19 cellular contexts compared by ENCODE assay signal in the genomic region with DNA sequence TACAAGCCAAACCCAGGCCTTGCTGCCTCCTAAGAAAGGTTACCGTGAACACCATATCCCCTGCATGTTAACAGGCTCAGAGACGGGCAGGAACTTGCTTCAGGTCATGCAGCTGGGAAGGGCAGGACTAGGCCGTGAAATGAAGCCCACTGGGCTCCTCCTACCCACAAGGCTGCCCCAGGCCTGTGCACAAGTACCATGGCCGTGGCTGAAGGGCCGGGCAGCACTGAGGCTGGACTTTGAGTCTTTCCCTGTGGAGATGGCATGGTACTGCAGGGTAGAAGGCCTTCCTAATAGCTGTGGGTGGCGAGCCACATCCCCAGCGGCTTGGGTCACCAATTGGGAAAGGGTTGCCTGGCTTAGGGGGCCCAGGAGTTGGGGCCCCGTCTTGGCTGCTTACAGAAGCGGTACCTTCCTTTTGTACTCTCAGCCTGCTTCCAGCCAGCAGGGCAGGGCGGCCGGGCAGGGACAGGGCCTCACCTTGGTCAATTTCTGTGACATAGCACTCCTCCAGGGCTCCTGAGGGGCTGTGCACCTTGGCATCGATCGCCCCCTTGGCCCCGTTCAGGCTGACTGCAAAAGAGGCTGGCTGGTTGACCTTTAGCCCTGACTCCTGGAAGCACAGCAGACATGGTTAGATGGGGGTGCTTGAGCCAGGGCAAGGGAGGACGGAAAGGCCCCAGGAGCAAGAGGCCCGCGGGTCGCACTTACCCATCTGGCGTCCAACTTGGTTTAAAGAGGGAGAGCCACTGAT. TPM values are rescaled to one million over a fixed set of nuclear protein-coding genes. Genes with fewer than 3 reads are reported as not detected.
A peak's percentile ranks its signal among the peaks of the same experiment; 100 is the strongest.
DNase-seq lines count a peak whose midpoint lies in the region; ATAC-seq, FAIRE-seq and TF ChIP-seq lines count a peak whose summit lies in the region.
"Had no signal": no experiment of that assay in that cellular context is flagged by ENCODE, and none has a peak within 500 bp of the region (broad histone marks: within the 10 kb centered on the region; RNA-seq: fewer than 3 reads in every experiment).

No MANE protein-coding gene starts in this region.

- TF ChIP-seq CTCF in CD4-positive, alpha-beta T cell (IDR thresholded peaks at IDR 0.05): no peak
- TF ChIP-seq CTCF in cardiac fibroblast (IDR thresholded peaks at IDR 0.05; ENCODE audit: low read depth, low read length): no peak
- no peak for TF ChIP-seq CTCF in esophagus squamous epithelium (IDR thresholded peaks at IDR 0.05)
- TF ChIP-seq CTCF in vagina (IDR thresholded peaks at IDR 0.05): no peak

- H3K9me3 ChIP-seq in CD4-positive, alpha-beta T cell (ENCODE audit: control insufficient read depth, low read length): no peaks in the 10 kb centered on the region
- no peaks in the 10 kb centered on the region for H3K9me3 ChIP-seq in esophagus squamous epithelium
- no peaks in the 10 kb centered on the region for H3K9me3 ChIP-seq in vagina
- H3K9me3 ChIP-seq: ascending aorta, thoracic aorta had no signal

- peaks cover 12 to 76% (median 24%) of the 10 kb centered on the region in 3 donors for H3K36me3 ChIP-seq in esophagus squamous epithelium
- H3K36me3 ChIP-seq in vagina: peaks cover 0 to 56% of the 10 kb centered on the region in 2 donors

- H3K27ac ChIP-seq in CD4-positive, alpha-beta T cell (ENCODE audit: low read depth, low read length): peak overlapping the region; percentile 53
- H3K27ac ChIP-seq in esophagus squamous epithelium (peak overlapping the region in 2 of 4 donors; percentile 16 to 52), vagina (no peak overlapping the region)
- H3K27ac ChIP-seq: HL-60 had no signal

- POLR2A ChIA-PET in CD4-positive, alpha-beta T cell (lab: Charles Lee): interaction anchor here (0.9 to 1.1 kb wide), 3 partner anchors 15 to 20 kb away, joined by 3 to 4 read pairs (median 4); no protein-coding TSS in a partner anchor
- POLR2A ChIA-PET in naive thymus-derived CD8-positive, alpha-beta T cell (lab: Charles Lee): interaction anchor here (1.3 to 6.4 kb wide), 8 partner anchors 12 to 197 kb away, joined by 3 to 101 read pairs (median 7); a partner anchor contains a TSS

- peak overlapping the region; percentile 85 for H3K27ac Mint-ChIP-seq in CD4-positive, alpha-beta T cell
- peak overlapping the region in 9 of 10 donors; percentile 31 to 95 (median 85) for H3K27ac Mint-ChIP-seq in naive thymus-derived CD8-positive, alpha-beta T cell

- no peaks in the 10 kb centered on the region for H3K9me3 Mint-ChIP-seq in CD4-positive, alpha-beta T cell
- no peaks in the 10 kb centered on the region for H3K9me3 Mint-ChIP-seq in naive thymus-derived CD8-positive, alpha-beta T cell

- FAIRE-seq in G401.6 (lab: Jason Lieb, UNC): peak; percentile 30

- H3K27me3 Mint-ChIP-seq in CD4-positive, alpha-beta T cell: no peaks in the 10 kb centered on the region
- H3K27me3 Mint-ChIP-seq in naive thymus-derived CD8-positive, alpha-beta T cell: no peaks in the 10 kb centered on the region

- intact Hi-C loops in CD4-positive, alpha-beta T cell (cut with DNase I, micrococcal nuclease): no loop called here
- intact Hi-C loops in esophagus squamous epithelium (cut with DNase I): no loop called here
- intact Hi-C loops in vagina (cut with DNase I): no loop called here

- H3K36me3 Mint-ChIP-seq in CD4-positive, alpha-beta T cell (ENCODE audit: low read depth): peaks cover 60% of the 10 kb centered on the region
- peaks cover 0 to 34% (median 0%) of the 10 kb centered on the region in 3 donors for H3K36me3 Mint-ChIP-seq in naive thymus-derived CD8-positive, alpha-beta T cell

- no peak for TF ChIP-seq POLR2A in esophagus squamous epithelium (IDR thresholded peaks at IDR 0.05)
- no peak for TF ChIP-seq POLR2A in vagina (IDR thresholded peaks at IDR 0.05)

- H3K27me3 ChIP-seq in CD4-positive, alpha-beta T cell (ENCODE audit: control insufficient read depth, insufficient read depth, low read length): no peaks in the 10 kb centered on the region
- H3K27me3 ChIP-seq in esophagus squamous epithelium: no peaks in the 10 kb centered on the region
- H3K27me3 ChIP-seq in vagina: no peaks in the 10 kb centered on the region
- H3K27me3 ChIP-seq: ascending aorta had no signal

- peaks cover 27% of the 10 kb centered on the region for H3K4me1 Mint-ChIP-seq in CD4-positive, alpha-beta T cell (ENCODE audit: low read depth)
- H3K4me1 Mint-ChIP-seq in naive thymus-derived CD8-positive, alpha-beta T cell: peaks cover 6 to 61% (median 49%) of the 10 kb centered on the region in 4 donors

- CTCF ChIA-PET in CD4-positive, alpha-beta T cell (lab: Charles Lee): no interaction called here

- H3K4me3 Mint-ChIP-seq in CD4-positive, alpha-beta T cell: no peak overlapping the region
- H3K4me3 Mint-ChIP-seq in naive thymus-derived CD8-positive, alpha-beta T cell: peak overlapping the region in 9 of 10 donors; percentile 10 to 70 (median 53)

- DNase-seq in CD4-positive, alpha-beta T cell: peak in 1 of 10 experiments; percentile 1
- peak; percentile 1 to 9 for DNase-seq in cardiac fibroblast (ENCODE audit: low read depth in 2 of 2)
- DNase-seq in naive thymus-derived CD8-positive, alpha-beta T cell: peak in 1 of 10 donors; percentile 27
- no peak for DNase-seq in esophagus squamous epithelium (lab: John Stamatoyannopoulos, UW)
- no peak for DNase-seq in vagina (ENCODE audit: extremely low spot score in 2 of 2)
- no peak for DNase-seq in SW 1271 (lab: John Stamatoyannopoulos, UW)
- DNase-seq: activated T-cell treated with anti-CD3 and anti-CD28 coated beads, Interleukin-2, amount 50 U/mL, for 48 hours; DND-41; effector CD8-positive, alpha-beta T cell; midbrain; NCI-H1694 treated with DMSO at 0.1 percent for 48 hours; NCI-H510A treated with DMSO at 0.1 percent for 48 hours; OCI-M1 had no signal

- peaks cover 0 to 24% (median 3%) of the 10 kb centered on the region in 3 donors for H3K4me1 ChIP-seq in esophagus squamous epithelium
- H3K4me1 ChIP-seq in vagina: no peaks in the 10 kb centered on the region
- H3K4me1 ChIP-seq: ascending aorta had no signal

- H3K4me3 ChIP-seq in cardiac fibroblast (replicated peaks in 1 of 2; ENCODE audit: low read depth in 2 of 2, low read length in 2 of 2) (no peak overlapping the region), esophagus squamous epithelium (no peak overlapping the region), vagina (no peak overlapping the region)
- H3K4me3 ChIP-seq: ascending aorta, thoracic aorta had no signal

- 74% methylated on average over 3 of the region's 19 CpGs; no CpG with 5 or more reads in 1 of the 2 donors for WGBS in esophagus squamous epithelium, 2 donors

- ATAC-seq in CD4-positive, alpha-beta T cell (ENCODE audit: poor library complexity): no peak
- ATAC-seq in naive thymus-derived CD8-positive, alpha-beta T cell: peak; percentile 0 to 1

RNA-seq across cellular contexts. Expression of a gene that starts 23.8 kb away (rescaled TPM):
- total RNA-seq in CD4-positive, alpha-beta T cell: 1,000 to 10,000 TPM; 1,012 to 1,022 TPM
- 100 to 1,000 TPM; 613 to 633 TPM for total RNA-seq in naive thymus-derived CD8-positive, alpha-beta T cell
- polyA plus RNA-seq in naive thymus-derived CD8-positive, alpha-beta T cell: 100 to 1,000 TPM; 156 to 341 (median 169) TPM
- total RNA-seq in esophagus squamous epithelium (1,000 to 10,000 TPM in 1 of 4 donors, 100 to 1,000 TPM in 3; 290 to 1,242 (median 582) TPM), vagina (1,247 TPM)

RNA-seq across cellular contexts. Expression of a gene that starts 28.5 kb away (rescaled TPM):
- total RNA-seq in CD4-positive, alpha-beta T cell: 100 to 1,000 TPM; 164 to 178 TPM
- total RNA-seq in naive thymus-derived CD8-positive, alpha-beta T cell: 10 to 100 TPM; 90.4 to 95.4 TPM
- polyA plus RNA-seq in naive thymus-derived CD8-positive, alpha-beta T cell: 10 to 100 TPM; 35.5 to 37.1 (median 35.7) TPM
- total RNA-seq in esophagus squamous epithelium (10 to 100 TPM; 12.7 to 50.1 (median 40.2) TPM), vagina (59.2 TPM)

RNA-seq across cellular contexts. Expression of a gene that starts 47.6 kb away (rescaled TPM):
- 1,000 to 10,000 TPM; 5,036 to 5,204 TPM for total RNA-seq in CD4-positive, alpha-beta T cell
- total RNA-seq in naive thymus-derived CD8-positive, alpha-beta T cell: 1,000 to 10,000 TPM; 4,733 to 4,862 TPM
- polyA plus RNA-seq in naive thymus-derived CD8-positive, alpha-beta T cell: 1,000 to 10,000 TPM; 5,585 to 7,081 (median 6,663) TPM
- total RNA-seq in esophagus squamous epithelium (1,000 to 10,000 TPM; 2,607 to 8,937 (median 4,770) TPM), vagina (3,948 TPM)

RNA-seq across cellular contexts. Expression of a gene that starts 55.0 kb away (rescaled TPM):
- 1 to 10 TPM; 1.7 to 2.3 TPM for total RNA-seq in CD4-positive, alpha-beta T cell
- total RNA-seq in naive thymus-derived CD8-positive, alpha-beta T cell: 1 to 10 TPM; 1.1 to 2.2 TPM
- 10 to 100 TPM; 38.8 to 56.4 (median 39.0) TPM for polyA plus RNA-seq in naive thymus-derived CD8-positive, alpha-beta T cell
- total RNA-seq in esophagus squamous epithelium (not detected), vagina (not detected)
- total RNA-seq: ascending aorta, fibroblast of villous mesenchyme had no signal
- polyA plus RNA-seq: BJ had no signal

RNA-seq across cellular contexts. Expression of a gene that starts 55.7 kb away (rescaled TPM):
- total RNA-seq in CD4-positive, alpha-beta T cell: not detected
- not detected for total RNA-seq in naive thymus-derived CD8-positive, alpha-beta T cell
- not detected for polyA plus RNA-seq in naive thymus-derived CD8-positive, alpha-beta T cell
- total RNA-seq in esophagus squamous epithelium (not detected), vagina (not detected)
- total RNA-seq: ascending aorta, fibroblast of villous mesenchyme, thoracic aorta had no signal
- polyA plus RNA-seq: BJ had no signal

Comparison
In these comparisons a context has a peak if more than half of its experiments do, and no peak if none do; other contexts are left out.
1. DNase-seq: peak in cardiac fibroblast (2 of 2); none in esophagus squamous epithelium (single experiment), vagina (0 of 2) and SW 1271 (0 of 2).